In genomic region chr22:49780992-49781782, GRCh38 we compare ENCODE assay signal across 1 cellular context.
TF ChIP-seq lines count a peak whose summit lies in the region.

No MANE protein-coding gene starts in this region.

TF ChIP-seq in GM23338, 12 proteins besides CTCF, POLR2A, EP300 and RAD21:
- no peak for TF ChIP-seq POLR2AphosphoS5 (IDR thresholded peaks at IDR 0.05; ENCODE audit: low read depth)
- TF ChIP-seq ZNF331 (CRISPR knock-in tag; IDR thresholded peaks at IDR 0.05; ENCODE audit: low read depth), result no peak
- no peak for TF ChIP-seq JUNB (IDR thresholded peaks at IDR 0.05; ENCODE audit: unreplicated experiment)
- TF ChIP-seq REST (IDR thresholded peaks at IDR 0.05; ENCODE audit: unreplicated experiment), result no peak
- TF ChIP-seq EZH2phosphoT487 (IDR thresholded peaks at IDR 0.05; ENCODE audit: unreplicated experiment), result no peak
- TF ChIP-seq EZH2 (IDR thresholded peaks at IDR 0.05; ENCODE audit: low read depth, unreplicated experiment), result no peak
- TF ChIP-seq ETS1 (IDR thresholded peaks at IDR 0.05), result no peak
- TF ChIP-seq STAT1 (IDR thresholded peaks at IDR 0.05; ENCODE audit: unreplicated experiment), result no peak
- no peak for TF ChIP-seq NANOG (IDR thresholded peaks at IDR 0.05; ENCODE audit: borderline replicate concordance)
- no peak for TF ChIP-seq CREB1 (CRISPR knock-in tag; IDR thresholded peaks at IDR 0.05; ENCODE audit: low read depth)
